20 cellular contexts compared by ENCODE assay signal in genomic region chr3:32891365-32891764, GRCh38.
"Had no signal": no experiment of that assay in that cellular context is flagged by ENCODE, and none has a peak within 500 bp of the region (broad histone marks: within the 10 kb centered on the region; RNA-seq: fewer than 3 reads in every experiment).

No MANE protein-coding gene starts in this region.

- H3K36me3 ChIP-seq: left ventricle myocardium inferior, pancreas, prostate gland, sigmoid colon, spleen, tibial nerve, uterus had no signal

- H3K27me3 ChIP-seq: pancreas, sigmoid colon, tibial nerve, uterus had no signal

- H3K9me3 ChIP-seq: left ventricle myocardium inferior, mucosa of descending colon, pancreas, prostate gland, sigmoid colon, spleen, tibial nerve, uterus had no signal

- DNase-seq: islet precursor cell; left ventricle myocardium inferior; midbrain; mucosa of descending colon; naive thymus-derived CD8-positive, alpha-beta T cell; nucleus accumbens; pancreas; retina; right cardiac atrium; sigmoid colon; small intestine; spleen; stimulated activated CD4-positive, alpha-beta T cell treated with anti-CD3 and anti-CD28 coated beads, Interleukin-4, amount 100 ng/mL, for 24 hours; stimulated activated naive CD4-positive, alpha-beta T cell treated with Interleukin-2 at 50 U/mL for 16 hours; stimulated activated naive CD8-positive, alpha-beta T cell treated with anti-CD3 and anti-CD28 coated beads, Interleukin-15, amount 100 ng/mL, for 72 hours; substantia nigra; uterus had no signal

- H3K4me1 ChIP-seq: left ventricle myocardium inferior, pancreas, prostate gland, sigmoid colon, tibial nerve, uterus had no signal

- FAIRE-seq: pancreas, small intestine had no signal

- ATAC-seq: mucosa of descending colon; naive thymus-derived CD8-positive, alpha-beta T cell; pancreas; right cardiac atrium; stimulated activated memory B cell treated with anti-CD40 and anti-IgM and Interleukin-4, amounts not matched to agents 10 μg/mL and 1 μg/mL and 100 μg/mL, for 72 hours; stimulated activated naive CD8-positive, alpha-beta T cell treated with anti-CD3 and anti-CD28 coated beads, Interleukin-15, amount 100 ng/mL, for 72 hours had no signal

- H3K4me3 ChIP-seq: left ventricle myocardium inferior, mucosa of descending colon, pancreas, prostate gland, sigmoid colon, spleen, tibial nerve, uterus had no signal

- H3K27ac ChIP-seq: left ventricle myocardium inferior, pancreas, prostate gland, sigmoid colon, spleen, tibial nerve, uterus had no signal
